ENCODE assay signal across 17 cellular contexts in genomic region chr5:39815701-39816100, GRCh38.
DNase-seq lines count a peak whose midpoint lies in the region; ATAC-seq and TF ChIP-seq lines count a peak whose summit lies in the region.
"Had no signal": no experiment of that assay in that cellular context is flagged by ENCODE, and none has a peak within 500 bp of the region (broad histone marks: within the 10 kb centered on the region; RNA-seq: fewer than 3 reads in every experiment).

No MANE protein-coding gene starts in this region.

- H3K4me3 ChIP-seq in GM23338 (no peak overlapping the region), skeletal muscle cell (ENCODE audit: low read depth, low read length) (no peak overlapping the region)

- in situ Hi-C loops in GM13977 (cut with MboI; ENCODE audit: low pct_unique_long_range_greater_than_20kb, low sequenced_read_pairs, unreplicated experiment): no loop called here

- H3K27me3 Mint-ChIP-seq in GM23338 (ENCODE audit: insufficient read depth, low read depth, poor library complexity): no peaks in the 10 kb centered on the region

- no peaks in the 10 kb centered on the region for H3K9me3 Mint-ChIP-seq in GM23338

- H3K4me1 ChIP-seq in GM23338 (ENCODE audit: insufficient read depth): no peaks in the 10 kb centered on the region

- H3K36me3 Mint-ChIP-seq in GM23338 (ENCODE audit: low read depth): no peaks in the 10 kb centered on the region
- H3K36me3 Mint-ChIP-seq: CD14-positive monocyte had no signal

- peaks cover 6% of the 10 kb centered on the region; the same call in 2 of the 3 replicates for H3K4me1 Mint-ChIP-seq in GM23338
- H3K4me1 Mint-ChIP-seq: CD14-positive monocyte had no signal

- H3K4me3 Mint-ChIP-seq in GM23338: no peak overlapping the region
- H3K4me3 Mint-ChIP-seq: CD14-positive monocyte had no signal

- peak overlapping the region; percentile 48; the same call in 1 of the 2 replicates for H2AFZ ChIP-seq in GM23338

- H3K79me2 ChIP-seq in GM23338 (replicated peaks; ENCODE audit: insufficient read depth): no peaks in the 10 kb centered on the region

- 0 out of 2 replicates have a peak overlapping the region, but pooled peaks have one; percentile 21 for H3K27ac Mint-ChIP-seq in GM23338
- H3K27ac Mint-ChIP-seq: CD14-positive monocyte had no signal

- H3K36me3 ChIP-seq in GM23338 (ENCODE audit: insufficient read depth): no peaks in the 10 kb centered on the region

- H3F3A ChIP-seq in GM23338 (replicated peaks; ENCODE audit: low read depth): no peaks in the 10 kb centered on the region

- TF ChIP-seq CTCF in GM23338 (conservative IDR thresholded peaks at IDR 0.05; ENCODE audit: low read depth in 2 of 2): no peak
- no peak for TF ChIP-seq CTCF in GM13977 (IDR thresholded peaks at IDR 0.05; ENCODE audit: extremely low read depth, insufficient read depth, missing control alignments)

- intact Hi-C loops in left colon (cut with DNase I, micrococcal nuclease): no loop called here

- no peaks in the 10 kb centered on the region for H3K27me3 ChIP-seq in GM23338 (ENCODE audit: insufficient read depth)

- no peak overlapping the region for H3K27ac ChIP-seq in GM23338 (ENCODE audit: low read depth)

- H3K4me2 ChIP-seq in GM23338: no peak overlapping the region

- H3K9me2 ChIP-seq in GM23338 (ENCODE audit: insufficient read depth): no peaks in the 10 kb centered on the region; the same call in 1 of the 2 replicates

- DNase-seq in GM23338 (ENCODE audit: low spot score): no peak
- DNase-seq in amniotic epithelial cell (ENCODE audit: low read depth): peak; percentile 76
- DNase-seq in left colon: no peak
- peak; percentile 36 for DNase-seq in skeletal muscle cell (ENCODE audit: low read depth)
- DNase-seq in stimulated activated CD4-positive, alpha-beta T cell treated with anti-CD3 and anti-CD28 coated beads, Interleukin-2, amount 100 ng/mL, for 24 hours: no peak
- DNase-seq in GM13977 (ENCODE audit: low spot score): no peak
- DNase-seq: AML-193, DMS 273 treated with DMSO at 0.1 percent for 48 hours, KBM-7, NCI-H1436 treated with DMSO at 0.1 percent for 48 hours, NCI-H2029 treated with DMSO at 0.1 percent for 48 hours, NCI-H82, PC-3 had no signal

- no peaks in the 10 kb centered on the region for H4K20me1 ChIP-seq in GM23338 (replicated peaks; ENCODE audit: insufficient read depth)

- no peak for ATAC-seq in GM23338
- ATAC-seq in left colon: peak; percentile 81
- no peak for ATAC-seq in GM19328 (IDR thresholded peaks at IDR 0.05; ENCODE audit: unreplicated experiment)
- no peak for ATAC-seq in HG02870 (IDR thresholded peaks at IDR 0.05; ENCODE audit: unreplicated experiment)
- ATAC-seq: HCT116, PC-3 had no signal

TF ChIP-seq in GM23338, 12 proteins besides CTCF, POLR2A, EP300 and RAD21:
- TF ChIP-seq, protein P1, sequence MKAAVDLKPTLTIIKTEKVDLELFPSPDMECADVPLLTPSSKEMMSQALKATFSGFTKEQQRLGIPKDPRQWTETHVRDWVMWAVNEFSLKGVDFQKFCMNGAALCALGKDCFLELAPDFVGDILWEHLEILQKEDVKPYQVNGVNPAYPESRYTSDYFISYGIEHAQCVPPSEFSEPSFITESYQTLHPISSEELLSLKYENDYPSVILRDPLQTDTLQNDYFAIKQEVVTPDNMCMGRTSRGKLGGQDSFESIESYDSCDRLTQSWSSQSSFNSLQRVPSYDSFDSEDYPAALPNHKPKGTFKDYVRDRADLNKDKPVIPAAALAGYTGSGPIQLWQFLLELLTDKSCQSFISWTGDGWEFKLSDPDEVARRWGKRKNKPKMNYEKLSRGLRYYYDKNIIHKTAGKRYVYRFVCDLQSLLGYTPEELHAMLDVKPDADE (IDR thresholded peaks at IDR 0.05): no peak
TF ChIP-seq in GM23338: peak in this region for 0.

Comparison
In these comparisons a context has a peak if more than half of its experiments do, and no peak if none do; other contexts are left out.
1. DNase-seq: peak in amniotic epithelial cell (single experiment) and skeletal muscle cell (single experiment); none in GM23338 (single experiment), left colon (0 of 2), stimulated activated CD4-positive, alpha-beta T cell treated with anti-CD3 and anti-CD28 coated beads, Interleukin-2, amount 100 ng/mL, for 24 hours (0 of 2) and GM13977 (single experiment).